ENCODE assay signal across 16 cellular contexts in genomic region chr4:37517326-37517725, GRCh38.
A peak's percentile ranks its signal among the peaks of the same experiment; 100 is the strongest.
DNase-seq lines count a peak whose midpoint lies in the region; ATAC-seq and TF ChIP-seq lines count a peak whose summit lies in the region.
"Had no signal": no experiment of that assay in that cellular context is flagged by ENCODE, and none has a peak within 500 bp of the region (broad histone marks: within the 10 kb centered on the region; RNA-seq: fewer than 3 reads in every experiment).

No MANE protein-coding gene starts in this region.

- CTCF ChIA-PET in HEK293 (lab: Yijun Ruan, JAX): no interaction called here

- H3K27ac ChIP-seq in HEK293 (ENCODE audit: extremely low read depth, low read depth, low read length): no peak overlapping the region
- H3K27ac ChIP-seq: BLaER1 treated with 17β-estradiol and CSF1 and Interleukin-3, amounts not matched to agents 10 nM and 100 nM; HL-60 had no signal

- H3K4me3 ChIP-seq in HEK293 (ENCODE audit: low read depth, low read length) (no peak overlapping the region), epithelial cell of esophagus (ENCODE audit: low read length) (no peak overlapping the region)
- H3K4me3 ChIP-seq: BLaER1 treated with 17β-estradiol and CSF1 and Interleukin-3, amounts not matched to agents 10 nM and 100 nM; GM12878 had no signal

- no peaks in the 10 kb centered on the region for H3K36me3 ChIP-seq in HEK293 (ENCODE audit: control insufficient read depth in 2 of 2, insufficient read depth in 1 of 2, low read length in 2 of 2)
- H3K36me3 ChIP-seq: BLaER1 treated with 17β-estradiol and CSF1 and Interleukin-3, amounts not matched to agents 10 nM and 100 nM had no signal

- no peaks in the 10 kb centered on the region for H3K9me3 ChIP-seq in HEK293 (ENCODE audit: control insufficient read depth, insufficient read depth, low read depth, low read length)

- TF ChIP-seq CTCF in HEK293 (tag by site-specific recombination; IDR thresholded peaks at IDR 0.05) (no peak), epithelial cell of esophagus (IDR thresholded peaks at IDR 0.05; ENCODE audit: insufficient read depth, low read depth, low read length, missing control alignments) (no peak)

- no peaks in the 10 kb centered on the region for H3K4me1 ChIP-seq in HEK293 (ENCODE audit: control insufficient read depth, insufficient read depth, low read length)
- H3K4me1 ChIP-seq: BLaER1 treated with 17β-estradiol and CSF1 and Interleukin-3, amounts not matched to agents 10 nM and 100 nM had no signal

- no peak for ATAC-seq in HG03571 (IDR thresholded peaks at IDR 0.05; ENCODE audit: unreplicated experiment)
- ATAC-seq in stimulated activated naive CD8-positive, alpha-beta T cell treated with anti-CD3 and anti-CD28 coated beads, Interleukin-15, Interleukin-2, amounts not matched to agents 100 U/mL and 50 U/mL, for 24 hours: no peak
- ATAC-seq: GM12878 had no signal

- POLR2A ChIA-PET in HEK293 (lab: Yijun Ruan, JAX): no interaction called here

- peak; percentile 16 for DNase-seq in Daoy (ENCODE audit: low read depth)
- DNase-seq in RKO (ENCODE audit: low spot score): peak; percentile 4
- peak; percentile 55 for DNase-seq in epithelial cell of esophagus (ENCODE audit: low read depth)
- no peak for DNase-seq in NCI-H1417 treated with DMSO at 0.1 percent for 48 hours (lab: John Stamatoyannopoulos, UW)
- DNase-seq in C1 segment of cervical spinal cord (lab: John Stamatoyannopoulos, UW): no peak
- no peak for DNase-seq in stimulated activated naive CD8-positive, alpha-beta T cell treated with anti-CD3 and anti-CD28 coated beads, Interleukin-15, Interleukin-2, amounts not matched to agents 100 U/mL and 50 U/mL, for 24 hours
- DNase-seq: 8988T; CD4-positive, CD25-positive, alpha-beta regulatory T cell; CD8-positive, alpha-beta memory T cell; COR-L47; H9 had no signal

TF ChIP-seq in HEK293, 187 proteins besides CTCF, POLR2A, EP300 and RAD21:
- TF ChIP-seq ZNF362 (tag by site-specific recombination; IDR thresholded peaks at IDR 0.05) (0 out of 2 replicates have a peak, but pooled peaks have one; percentile 24), ZNF629 (tag by site-specific recombination; IDR thresholded peaks at IDR 0.05) (0 out of 2 replicates have a peak, but pooled peaks have one; percentile 24), GLIS2 (tag by site-specific recombination; IDR thresholded peaks at IDR 0.05) (no peak), ZNF366 (tag by site-specific recombination; conservative IDR thresholded peaks at IDR 0.05) (0 out of 2 replicates have a peak, but pooled peaks have one; percentile 12)

Comparison
In these comparisons a context has a peak if more than half of its experiments do, and no peak if none do; other contexts are left out.
1. DNase-seq: peak in Daoy (single experiment), RKO (single experiment) and epithelial cell of esophagus (single experiment); none in NCI-H1417 treated with DMSO at 0.1 percent for 48 hours (single experiment), C1 segment of cervical spinal cord (0 of 14) and stimulated activated naive CD8-positive, alpha-beta T cell treated with anti-CD3 and anti-CD28 coated beads, Interleukin-15, Interleukin-2, amounts not matched to agents 100 U/mL and 50 U/mL, for 24 hours (single experiment).